18 cellular contexts compared by ENCODE assay signal in genomic region chr7:141361965-141362364, GRCh38.
"Had no signal": no experiment of that assay in that cellular context is flagged by ENCODE, and none has a peak within 500 bp of the region (broad histone marks: within the 10 kb centered on the region; RNA-seq: fewer than 3 reads in every experiment).

No MANE protein-coding gene starts in this region.

- FAIRE-seq: pancreas, TTC549 had no signal

- DNase-seq: activated B cell treated with CpG ODN at 0.5 μM for 24 hours; activated CD4-positive, alpha-beta memory T cell treated with anti-CD3 and anti-CD28 coated beads, Interleukin-2, amount 10 ng/mL, durations not matched to agents 7 days and 5 days; activated CD4-positive, alpha-beta T cell treated with anti-CD3 and anti-CD28 coated beads for 4 hours; activated CD8-positive, alpha-beta memory T cell treated with anti-CD3 and anti-CD28 coated beads, Interleukin-2, amount 10 ng/mL, durations not matched to agents 7 days and 5 days; activated naive CD4-positive, alpha-beta T cell; activated naive CD8-positive, alpha-beta T cell treated with anti-CD3 and anti-CD28 coated beads for 36 hours; amygdala; body of pancreas; hippocampal formation; naive B cell; pancreas; SIG-M5; stimulated activated naive B cell treated with anti-CD40 and anti-IgM and Interleukin-4, amounts not matched to agents 10 μg/mL and 1 μg/mL and 100 μg/mL, for 72 hours had no signal

- ATAC-seq: activated CD8-positive, alpha-beta memory T cell treated with anti-CD3 and anti-CD28 coated beads, Interleukin-2, amount 10 ng/mL, durations not matched to agents 7 days and 5 days; activated T-helper 17 cell treated with anti-CD3 and anti-CD28 coated beads, Interleukin-2, amount 50 U/mL, for 72 hours; body of pancreas; sciatic nerve; stimulated activated naive B cell treated with anti-CD40 and anti-IgM and Interleukin-4, amounts not matched to agents 10 μg/mL and 1 μg/mL and 100 μg/mL, for 72 hours had no signal

- H3K4me1 ChIP-seq: body of pancreas, pancreas had no signal

- H3K4me3 ChIP-seq: body of pancreas, coronary artery, pancreas had no signal

- H3K9me3 ChIP-seq: body of pancreas, pancreas, thoracic aorta had no signal

- H3K27me3 ChIP-seq: body of pancreas, pancreas had no signal

- H3K27ac ChIP-seq: body of pancreas, coronary artery, pancreas, thoracic aorta had no signal

- H3K36me3 ChIP-seq: pancreas, thoracic aorta had no signal
